ENCODE assay signal across 9 cellular contexts in genomic region chr1:107529511-107530149, GRCh38.
DNase-seq lines count a peak whose midpoint lies in the region; ATAC-seq, FAIRE-seq and TF ChIP-seq lines count a peak whose summit lies in the region.
"Had no signal": no experiment of that assay in that cellular context is flagged by ENCODE, and none has a peak within 500 bp of the region (broad histone marks: within the 10 kb centered on the region; RNA-seq: fewer than 3 reads in every experiment).

No MANE protein-coding gene starts in this region.

- H3K36me3 ChIP-seq in endothelial cell of umbilical vein (ENCODE audit: control insufficient read depth in 2 of 2, extremely low read depth in 1 of 2, insufficient read depth in 2 of 2, low read length in 2 of 2), result no peaks in the 10 kb centered on the region
- H3K36me3 ChIP-seq in naive thymus-derived CD4-positive, alpha-beta T cell (ENCODE audit: control insufficient read depth in 2 of 3, insufficient read depth in 3 of 3, low read length in 3 of 3), result no peaks in the 10 kb centered on the region

- peaks cover 14 to 33% (median 21%) of the 10 kb centered on the region in 5 donors for H3K27me3 Mint-ChIP-seq in naive thymus-derived CD4-positive, alpha-beta T cell
- peaks cover 11 to 12% of the 10 kb centered on the region in 2 donors for H3K27me3 Mint-ChIP-seq in T-cell

- no peak overlapping the region for H3K4me2 ChIP-seq in endothelial cell of umbilical vein (ENCODE audit: insufficient read depth, low read length)

- DNase-seq in AG20443 (ENCODE audit: low spot score) (peak; percentile 78), GM12891 (ENCODE audit: insufficient read length, low spot score) (peak; percentile 37), HFF-Myc (ENCODE audit: extremely low read depth, low read depth) (peak; percentile 19), LNCaP clone FGC (ENCODE audit: low read depth) (peak; percentile 84), RPMI8226 (peak; percentile 32), endothelial cell of umbilical vein (ENCODE audit: low read depth, low spot score) (peak; percentile 26), T-cell (no peak)
- DNase-seq in naive thymus-derived CD4-positive, alpha-beta T cell, result peak in 1 of 9 donors; percentile 3

- dilution Hi-C loops in endothelial cell of umbilical vein (cut with MboI; ENCODE audit: extremely low pct_ligation_motif_present, low sequenced_read_pairs), result no loop called here

- no peaks in the 10 kb centered on the region for H3K79me2 ChIP-seq in endothelial cell of umbilical vein (ENCODE audit: control insufficient read depth, insufficient read depth, low read length)

- H3K36me3 Mint-ChIP-seq in naive thymus-derived CD4-positive, alpha-beta T cell, result no peaks in the 10 kb centered on the region
- H3K36me3 Mint-ChIP-seq in T-cell, result no peaks in the 10 kb centered on the region
- H3K36me3 Mint-ChIP-seq: natural killer cell treated with Interleukin-12 subunit alpha and Interleukin-12 subunit beta and Interleukin-15 and Interleukin-18, amount 100 ng/mL, for 72 hours had no signal

- peak; percentile 68 for TF ChIP-seq CTCF in HFF-Myc (IDR thresholded peaks at IDR 0.05; ENCODE audit: low read depth, low read length, missing control alignments)
- TF ChIP-seq CTCF in LNCaP clone FGC (IDR thresholded peaks at IDR 0.05; ENCODE audit: control insufficient read depth, extremely low read depth, insufficient read depth), result peak; percentile 90
- TF ChIP-seq CTCF in endothelial cell of umbilical vein (IDR thresholded peaks at IDR 0.05; ENCODE audit: extremely low read depth in 1 of 2, insufficient read depth in 1 of 2, low read depth in 1 of 2, low read length in 2 of 2), result peak; percentile 48 to 54

- H3K4me3 Mint-ChIP-seq in naive thymus-derived CD4-positive, alpha-beta T cell, result no peak overlapping the region
- H3K4me3 Mint-ChIP-seq in T-cell, result no peak overlapping the region
- H3K4me3 Mint-ChIP-seq: natural killer cell treated with Interleukin-12 subunit alpha and Interleukin-12 subunit beta and Interleukin-15 and Interleukin-18, amount 100 ng/mL, for 72 hours had no signal

- POLR2A ChIA-PET in endothelial cell of umbilical vein (lab: Charles Lee) (no interaction called here), T-cell (lab: Charles Lee) (no interaction called here)
- POLR2A ChIA-PET in naive thymus-derived CD4-positive, alpha-beta T cell (lab: Charles Lee), result no interaction called here

- TF ChIP-seq POLR2A in GM12891 (IDR thresholded peaks at IDR 0.05; ENCODE audit: low read depth, low read length) (no peak), endothelial cell of umbilical vein (IDR thresholded peaks at IDR 0.05; ENCODE audit: low read depth, low read length) (no peak)

- peaks cover 0 to 5% (median 0%) of the 10 kb centered on the region in 7 donors for H3K4me1 Mint-ChIP-seq in naive thymus-derived CD4-positive, alpha-beta T cell
- no peaks in the 10 kb centered on the region for H3K4me1 Mint-ChIP-seq in T-cell

- no peaks in the 10 kb centered on the region for H3K9me3 ChIP-seq in endothelial cell of umbilical vein (replicated peaks; ENCODE audit: control insufficient read depth, insufficient read depth, low read length)
- no peaks in the 10 kb centered on the region for H3K9me3 ChIP-seq in naive thymus-derived CD4-positive, alpha-beta T cell (ENCODE audit: control insufficient read depth in 2 of 3, low read length in 3 of 3)

- H3K27me3 ChIP-seq in endothelial cell of umbilical vein (ENCODE audit: control insufficient read depth in 2 of 2, insufficient read depth in 2 of 2, low read length in 2 of 2), result no peaks in the 10 kb centered on the region
- H3K27me3 ChIP-seq in naive thymus-derived CD4-positive, alpha-beta T cell (ENCODE audit: control insufficient read depth in 2 of 2, insufficient read depth in 2 of 2, low read length in 2 of 2), result no peaks in the 10 kb centered on the region

- intact Hi-C loops in endothelial cell of umbilical vein (cut with micrococcal nuclease), result loop anchor here (1.0 kb wide), 1 partner anchor 99 kb away; no protein-coding TSS in a partner anchor
- intact Hi-C loops in naive thymus-derived CD4-positive, alpha-beta T cell (cut with micrococcal nuclease), result loop anchor here in 1 of 2 donors (1.0 kb wide), 1 partner anchor 98 kb away; no protein-coding TSS in a partner anchor

- CTCF ChIA-PET in endothelial cell of umbilical vein (lab: Charles Lee) (interaction anchor here (1.5 to 1.7 kb wide), 3 partner anchors 21 to 253 kb away, joined by 3 to 11 read pairs (median 5); no protein-coding TSS in a partner anchor), T-cell (lab: Charles Lee) (no interaction called here)
- CTCF ChIA-PET in naive thymus-derived CD4-positive, alpha-beta T cell (lab: Charles Lee), result interaction anchor here (1.4 kb wide), 1 partner anchor 17 kb away, joined by 3 read pairs; no protein-coding TSS in a partner anchor

- FAIRE-seq in GM12891 (lab: Jason Lieb, UNC), result peak; percentile 92
- FAIRE-seq in endothelial cell of umbilical vein (lab: Jason Lieb, UNC), result peak; percentile 88

- no peaks in the 10 kb centered on the region for H3K4me1 ChIP-seq in endothelial cell of umbilical vein (ENCODE audit: control insufficient read depth, extremely low read depth, insufficient read depth, low read length)
- H3K4me1 ChIP-seq in naive thymus-derived CD4-positive, alpha-beta T cell (ENCODE audit: control insufficient read depth in 2 of 2, insufficient read depth in 2 of 2, low read length in 2 of 2), result no peaks in the 10 kb centered on the region

- H3K27ac ChIP-seq in endothelial cell of umbilical vein (ENCODE audit: insufficient read depth, low read depth, low read length), result no peak overlapping the region
- no peak overlapping the region for H3K27ac ChIP-seq in naive thymus-derived CD4-positive, alpha-beta T cell (ENCODE audit: low read depth, low read length)

- H3K4me3 ChIP-seq in HFF-Myc (replicated peaks; ENCODE audit: low read depth, low read length) (no peak overlapping the region), LNCaP clone FGC (ENCODE audit: low read depth, low read length) (no peak overlapping the region), endothelial cell of umbilical vein (replicated peaks in 1 of 3; ENCODE audit: insufficient read depth in 1 of 3, low read depth in 1 of 3, low read length in 3 of 3) (no peak overlapping the region)
- no peak overlapping the region for H3K4me3 ChIP-seq in naive thymus-derived CD4-positive, alpha-beta T cell (ENCODE audit: low read length)

- ATAC-seq in naive thymus-derived CD4-positive, alpha-beta T cell, result peak; percentile 62
- no peak for ATAC-seq in T-cell (replicated peaks in 1 of 4)

- no peaks in the 10 kb centered on the region for H3K9me3 Mint-ChIP-seq in naive thymus-derived CD4-positive, alpha-beta T cell
- no peaks in the 10 kb centered on the region for H3K9me3 Mint-ChIP-seq in T-cell
- H3K9me3 Mint-ChIP-seq: natural killer cell treated with Interleukin-12 subunit alpha and Interleukin-12 subunit beta and Interleukin-15 and Interleukin-18, amount 100 ng/mL, for 72 hours had no signal

- no peak overlapping the region for H3K27ac Mint-ChIP-seq in naive thymus-derived CD4-positive, alpha-beta T cell
- H3K27ac Mint-ChIP-seq in T-cell, result no peak overlapping the region
- H3K27ac Mint-ChIP-seq: natural killer cell treated with Interleukin-12 subunit alpha and Interleukin-12 subunit beta and Interleukin-15 and Interleukin-18, amount 100 ng/mL, for 72 hours had no signal

- no TSS peak for BruUV-seq in endothelial cell of umbilical vein (replicated peaks; lab: Mats Ljungman, UMichigan)

- H3K9me1 ChIP-seq in endothelial cell of umbilical vein (replicated peaks; ENCODE audit: control insufficient read depth, extremely low read depth, insufficient read depth, low read length), result no peaks in the 10 kb centered on the region

- H3K9ac ChIP-seq in endothelial cell of umbilical vein (replicated peaks; ENCODE audit: extremely low read depth, insufficient read depth, low read length), result no peak overlapping the region

- no peak overlapping the region for H2AFZ ChIP-seq in endothelial cell of umbilical vein (ENCODE audit: low read depth, low read length)

- no peaks in the 10 kb centered on the region for H4K20me1 ChIP-seq in endothelial cell of umbilical vein (replicated peaks; ENCODE audit: control insufficient read depth, extremely low read depth, insufficient read depth, low read length)

TF ChIP-seq in GM12891, 5 proteins besides CTCF, POLR2A, EP300 and RAD21:
- TF ChIP-seq TAF1 (IDR thresholded peaks at IDR 0.05; ENCODE audit: low read depth, low read length), result no peak
- no peak for TF ChIP-seq SPI1 (IDR thresholded peaks at IDR 0.05; ENCODE audit: low read depth, low read length)
- no peak for TF ChIP-seq POU2F2 (IDR thresholded peaks at IDR 0.05; ENCODE audit: low read depth, low read length)
- TF ChIP-seq POLR2AphosphoS5 (IDR thresholded peaks at IDR 0.05; ENCODE audit: low read depth, low read length), result no peak
- TF ChIP-seq PAX5 (IDR thresholded peaks at IDR 0.05; ENCODE audit: insufficient read depth, low read length, severe bottlenecking), result no peak

TF ChIP-seq in endothelial cell of umbilical vein, 7 proteins besides CTCF, POLR2A, EP300 and RAD21:
- no peak for TF ChIP-seq JUN (IDR thresholded peaks at IDR 0.05; ENCODE audit: borderline replicate concordance, insufficient read depth, insufficient read length, low read depth)
- no peak for TF ChIP-seq POLR2AphosphoS5 (IDR thresholded peaks at IDR 0.05; ENCODE audit: insufficient read depth, low read depth, low read length)

Comparison
In these comparisons a context has a peak if more than half of its experiments do, and no peak if none do; other contexts are left out.
1. DNase-seq: peak in AG20443 (single experiment), GM12891 (single experiment), HFF-Myc (single experiment), LNCaP clone FGC (single experiment), RPMI8226 (single experiment) and endothelial cell of umbilical vein (single experiment); none in T-cell (0 of 34).
2. CTCF ChIA-PET loops: an anchor here in endothelial cell of umbilical vein (1.5 to 1.7 kb wide) and naive thymus-derived CD4-positive, alpha-beta T cell (1.4 kb wide); none called in T-cell.
3. Peak in every context shown above with its lines, with median percentiles within 50 percentile points of each other: CTCF ChIP-seq.